In the genomic region with DNA sequence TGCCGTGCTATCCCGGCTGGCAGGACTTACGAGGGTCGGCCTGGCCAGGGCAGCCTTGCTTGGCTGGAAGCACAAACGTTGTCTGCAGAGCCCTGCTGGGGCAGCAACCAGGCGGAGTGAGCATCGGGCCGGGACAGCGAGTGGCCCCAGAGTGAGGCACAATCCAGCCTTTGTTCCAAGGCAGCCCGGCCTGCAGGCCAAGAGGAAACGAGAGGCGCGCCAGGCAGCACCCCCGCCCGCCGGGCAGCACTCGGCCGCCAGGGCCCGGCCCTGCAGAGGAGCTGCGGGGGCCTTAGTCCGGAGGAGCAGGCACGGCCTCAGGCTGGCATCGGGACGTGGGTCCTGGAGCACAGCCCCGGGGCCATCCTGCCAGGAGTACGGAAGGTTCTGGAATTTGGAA, we compare ENCODE assay signal across 19 cellular contexts. TPM values are rescaled to one million over a fixed set of nuclear protein-coding genes. Genes with fewer than 3 reads are reported as not detected.
DNase-seq lines count a peak whose midpoint lies in the region; ATAC-seq, FAIRE-seq and TF ChIP-seq lines count a peak whose summit lies in the region.
"Had no signal": no experiment of that assay in that cellular context is flagged by ENCODE, and none has a peak within 500 bp of the region (broad histone marks: within the 10 kb centered on the region; RNA-seq: fewer than 3 reads in every experiment).

No MANE protein-coding gene starts in this region.

- no peaks in the 10 kb centered on the region for H3K79me2 ChIP-seq in GM23248 (ENCODE audit: insufficient read depth)
- H3K79me2 ChIP-seq: hepatocyte had no signal

- 24 to 34% methylated on average over 16 to 20 of the region's 26 CpGs for WGBS in GM23248 (ENCODE audit: low coverage in 1 of 2, low lambda C conversion rate in 2 of 2, missing lambda C conversion rate in 2 of 2), 2 experiments

- ATAC-seq in effector memory CD8-positive, alpha-beta T cell (replicated peaks) = no peak
- no peak for ATAC-seq in GM21381 (IDR thresholded peaks at IDR 0.05; ENCODE audit: unreplicated experiment)
- ATAC-seq: left lobe of liver; naive thymus-derived CD8-positive, alpha-beta T cell had no signal

- in situ Hi-C loops in GM23248 (cut with MboI) = no loop called here

- peaks cover 0 to 28% of the 10 kb centered on the region in 2 donors for H3K27me3 Mint-ChIP-seq in effector memory CD8-positive, alpha-beta T cell
- H3K27me3 Mint-ChIP-seq: activated B cell treated with CpG ODN at 0.5 μM for 24 hours had no signal

- no peaks in the 10 kb centered on the region for H3K9me2 ChIP-seq in GM23248 (ENCODE audit: insufficient read depth)

- TF ChIP-seq CTCF in kidney (IDR thresholded peaks at IDR 0.05; ENCODE audit: borderline replicate concordance, extremely low read depth, insufficient read depth) = no peak

- no peaks in the 10 kb centered on the region for H3K36me3 Mint-ChIP-seq in effector memory CD8-positive, alpha-beta T cell (ENCODE audit: insufficient read depth)
- H3K36me3 Mint-ChIP-seq: naive thymus-derived CD8-positive, alpha-beta T cell had no signal

- H3K4me1 ChIP-seq in GM23248 (ENCODE audit: insufficient read depth) (peaks cover 30% of the 10 kb centered on the region), skeletal muscle satellite cell (ENCODE audit: control insufficient read depth, insufficient read depth, low read length) (peaks cover 55% of the 10 kb centered on the region), kidney (ENCODE audit: control insufficient read depth in 1 of 2, insufficient read depth in 1 of 2, low read depth in 1 of 2, low read length in 2 of 2) (peaks cover 0 to 4% of the 10 kb centered on the region in 2 donors)

- H3K27ac ChIP-seq in GM23248 = no peak overlapping the region
- H3K27ac ChIP-seq in caudate nucleus (ENCODE audit: low read depth, low read length) = peak overlapping the region; percentile 67
- no peak overlapping the region for H3K27ac ChIP-seq in kidney (ENCODE audit: low read depth in 2 of 2, low read length in 2 of 2)
- H3K27ac ChIP-seq: hepatocyte, Peyer's patch had no signal

- H3K4me3 ChIP-seq in GM23248 = no peak overlapping the region
- H3K4me3 ChIP-seq in skeletal muscle satellite cell (ENCODE audit: low read length) = no peak overlapping the region
- no peak overlapping the region for H3K4me3 ChIP-seq in kidney (ENCODE audit: low read length in 2 of 2)
- H3K4me3 ChIP-seq: hepatocyte, Peyer's patch had no signal

- H3K9me3 ChIP-seq in GM23248 (ENCODE audit: low read depth) = no peaks in the 10 kb centered on the region
- H3K9me3 ChIP-seq in skeletal muscle satellite cell (replicated peaks; ENCODE audit: low read length) = no peaks in the 10 kb centered on the region
- no peaks in the 10 kb centered on the region for H3K9me3 ChIP-seq in kidney (ENCODE audit: control insufficient read depth in 1 of 2, low read length in 2 of 2)

- no peaks in the 10 kb centered on the region for H4K20me1 ChIP-seq in GM23248 (ENCODE audit: insufficient read depth)

- no peaks in the 10 kb centered on the region for H3K4me1 Mint-ChIP-seq in effector memory CD8-positive, alpha-beta T cell (ENCODE audit: low read depth in 2 of 2)
- H3K4me1 Mint-ChIP-seq: activated B cell treated with CpG ODN at 0.5 μM for 24 hours; naive thymus-derived CD8-positive, alpha-beta T cell had no signal

- no peaks in the 10 kb centered on the region for H3K9me3 Mint-ChIP-seq in effector memory CD8-positive, alpha-beta T cell
- H3K9me3 Mint-ChIP-seq: activated B cell treated with CpG ODN at 0.5 μM for 24 hours; activated naive CD4-positive, alpha-beta T cell treated with anti-CD3 and anti-CD28 coated beads for 36 hours; naive thymus-derived CD8-positive, alpha-beta T cell had no signal

- H3K36me3 ChIP-seq in GM23248 (ENCODE audit: low read depth) (no peaks in the 10 kb centered on the region), skeletal muscle satellite cell (ENCODE audit: insufficient read depth, low read length) (no peaks in the 10 kb centered on the region), kidney (ENCODE audit: control insufficient read depth in 1 of 2, insufficient read depth in 2 of 2, low read length in 2 of 2) (no peaks in the 10 kb centered on the region)
- H3K36me3 ChIP-seq: Peyer's patch had no signal

- H3K4me2 ChIP-seq in GM23248 (ENCODE audit: unreplicated experiment) (no peak overlapping the region), skeletal muscle satellite cell (ENCODE audit: low read length) (peak overlapping the region; percentile 34)
- H3K4me2 ChIP-seq: hepatocyte had no signal

- H3F3A ChIP-seq in GM23248 (ENCODE audit: insufficient read depth) = no peaks in the 10 kb centered on the region

- H3K9ac ChIP-seq in GM23248 = peak overlapping the region; percentile 8; the same call in 1 of the 2 replicates
- H3K9ac ChIP-seq in skeletal muscle satellite cell (ENCODE audit: low read depth, low read length) = peak overlapping the region; percentile 54
- H3K9ac ChIP-seq in kidney (ENCODE audit: low read length in 2 of 2) = no peak overlapping the region

- H3K27me3 ChIP-seq in GM23248 (replicated peaks; ENCODE audit: insufficient read depth) = no peaks in the 10 kb centered on the region
- peaks cover 15% of the 10 kb centered on the region for H3K27me3 ChIP-seq in skeletal muscle satellite cell (ENCODE audit: control insufficient read depth, insufficient read depth, low read length)
- H3K27me3 ChIP-seq: hepatocyte, Peyer's patch had no signal

- no peak overlapping the region for H2AFZ ChIP-seq in GM23248
- H2AFZ ChIP-seq: hepatocyte had no signal

- peak; percentile 69 for DNase-seq in GM23248
- DNase-seq in caudate nucleus (lab: John Stamatoyannopoulos, UW) = peak in 60 of 61 donors; percentile 42 to 94 (median 84)
- DNase-seq in inferior parietal cortex (ENCODE audit: extremely low spot score) = peak; percentile 71
- no peak for DNase-seq in effector memory CD8-positive, alpha-beta T cell
- DNase-seq in kidney = no peak
- DNase-seq in T1000 (lab: John Stamatoyannopoulos, UW) = no peak
- DNase-seq: activated B cell treated with CpG ODN at 0.5 μM for 24 hours; activated naive CD4-positive, alpha-beta T cell treated with anti-CD3 and anti-CD28 coated beads for 36 hours; Karpas-422; naive thymus-derived CD8-positive, alpha-beta T cell; NCI-H187; NCI-H524 treated with DMSO at 0.1 percent for 48 hours; Peyer's patch; small intestine; stimulated activated naive CD4-positive, alpha-beta T cell treated with Interleukin-2 at 50 U/mL for 16 hours had no signal

- H3K4me3 Mint-ChIP-seq in effector memory CD8-positive, alpha-beta T cell = no peak overlapping the region
- H3K4me3 Mint-ChIP-seq: activated B cell treated with CpG ODN at 0.5 μM for 24 hours; activated naive CD4-positive, alpha-beta T cell treated with anti-CD3 and anti-CD28 coated beads for 36 hours; naive thymus-derived CD8-positive, alpha-beta T cell had no signal

- H3K27ac Mint-ChIP-seq in effector memory CD8-positive, alpha-beta T cell = no peak overlapping the region
- H3K27ac Mint-ChIP-seq: activated B cell treated with CpG ODN at 0.5 μM for 24 hours; activated naive CD4-positive, alpha-beta T cell treated with anti-CD3 and anti-CD28 coated beads for 36 hours had no signal

- FAIRE-seq in kidney (lab: Jason Lieb, UNC) = no peak
- FAIRE-seq: small intestine had no signal

- intact Hi-C loops in kidney (cut with DNase I) = no loop called here

RNA-seq across cellular contexts. Expression of a gene that starts 24.1 kb away (rescaled TPM):
- total RNA-seq in GM23248 (2014; rRNA removed; shearing (Covaris generic)) = 58.7 and 64.9 TPM in 2 replicates
- polyA plus RNA-seq in GM23248 (2016; fragmentation: Nextera tagmentation; extraction: Ambion mirVana) (10.8 and 11.1 TPM in 2 replicates), kidney (ENCODE audit: insufficient read depth, low read depth, low replicate concordance) (22.0 TPM)
- total RNA-seq in skeletal muscle satellite cell (2012; rRNA removed) = 14.2 and 19.9 TPM in 2 replicates
- total RNA-seq in kidney = 25.5 TPM

RNA-seq across cellular contexts. Expression of a gene that starts 42.3 kb away (rescaled TPM):
- total RNA-seq in GM23248 (2014; rRNA removed; shearing (Covaris generic)) = 0.13 and 0.22 TPM in 2 replicates
- polyA plus RNA-seq in GM23248 (2016; fragmentation: Nextera tagmentation; extraction: Ambion mirVana) (1.6 and 1.8 TPM in 2 replicates), kidney (ENCODE audit: insufficient read depth, low read depth, low replicate concordance) (10.2 TPM)
- total RNA-seq in skeletal muscle satellite cell (2012; rRNA removed) = under 0.01 and 0.22 TPM in 2 replicates
- 2.9 TPM for total RNA-seq in kidney
- total RNA-seq: activated B cell treated with CpG ODN at 0.5 μM for 24 hours; activated naive CD4-positive, alpha-beta T cell treated with anti-CD3 and anti-CD28 coated beads for 36 hours had no signal

RNA-seq across cellular contexts. Expression of a gene that starts 48.7 kb away (rescaled TPM):
- 26.3 and 30.7 TPM in 2 replicates for total RNA-seq in GM23248 (2014; rRNA removed; shearing (Covaris generic))
- polyA plus RNA-seq in GM23248 (2016; fragmentation: Nextera tagmentation; extraction: Ambion mirVana) (26.4 and 28.8 TPM in 2 replicates), kidney (ENCODE audit: insufficient read depth, low read depth, low replicate concordance) (11.9 TPM)
- 11.7 and 15.5 TPM in 2 replicates for total RNA-seq in skeletal muscle satellite cell (2012; rRNA removed)
- total RNA-seq in kidney = 58.5 TPM

Comparison
In these comparisons a context has a peak if more than half of its experiments do, and no peak if none do; other contexts are left out.
1. DNase-seq: peak in GM23248 (single experiment), caudate nucleus (60 of 61) and inferior parietal cortex (single experiment); none in effector memory CD8-positive, alpha-beta T cell (0 of 3), kidney (single experiment) and T1000 (single experiment).
2. H3K9ac ChIP-seq: peak in GM23248 (single experiment) and skeletal muscle satellite cell (single experiment); none in kidney (0 of 2).